In genomic region chr9:21465859-21466518, GRCh38 we compare ENCODE assay signal across 8 cellular contexts. TPM values are rescaled to one million over a fixed set of nuclear protein-coding genes. Genes with fewer than 3 reads are reported as not detected.
DNase-seq lines count a peak whose midpoint lies in the region; ATAC-seq and TF ChIP-seq lines count a peak whose summit lies in the region.

No MANE protein-coding gene starts in this region.

- peak; percentile 75 for TF ChIP-seq CTCF in choroid plexus epithelial cell (conservative IDR thresholded peaks at IDR 0.05; ENCODE audit: low read depth, low read length)

- H3K9ac ChIP-seq in GM23248, result no peak overlapping the region

- peaks cover 88% of the 10 kb centered on the region for H3F3A ChIP-seq in GM23248 (ENCODE audit: insufficient read depth)

- 0 out of 2 replicates have a peak, but pooled peaks cover 6% of the 10 kb centered on the region for H3K79me2 ChIP-seq in GM23248 (ENCODE audit: insufficient read depth)

- DNase-seq in activated T-cell treated with anti-CD3 and anti-CD28 coated beads, Interleukin-2, amount 50 U/mL, for 24 hours, result peak; percentile 34
- DNase-seq in activated T-cell treated with anti-CD3 and anti-CD28 coated beads, Interleukin-2, amount 50 U/mL, for 1 hour, result no peak
- DNase-seq in GM23248, result peak; percentile 68
- DNase-seq in NCI-H526 (lab: John Stamatoyannopoulos, UW), result peak; percentile 48 to 64
- peak; percentile 87 for DNase-seq in choroid plexus epithelial cell (ENCODE audit: low read depth)
- peak; percentile 48 for DNase-seq in midbrain (lab: John Stamatoyannopoulos, UW)
- DNase-seq in activated naive CD4-positive, alpha-beta T cell (lab: John Stamatoyannopoulos, UW), result no peak

- H3K4me3 Mint-ChIP-seq in activated T-cell treated with anti-CD3 and anti-CD28 coated beads, Interleukin-2, amount 50 U/mL, for 24 hours, result no peak overlapping the region

- no peaks in the 10 kb centered on the region for H4K20me1 ChIP-seq in GM23248 (ENCODE audit: insufficient read depth)

- H3K27ac Mint-ChIP-seq in activated T-cell treated with anti-CD3 and anti-CD28 coated beads, Interleukin-2, amount 50 U/mL, for 24 hours, result no peak overlapping the region

- H3K4me1 ChIP-seq in GM23248 (ENCODE audit: insufficient read depth), result 0 out of 2 replicates have a peak, but pooled peaks cover 6% of the 10 kb centered on the region

- H3K4me1 Mint-ChIP-seq in activated T-cell treated with anti-CD3 and anti-CD28 coated beads, Interleukin-2, amount 50 U/mL, for 24 hours (ENCODE audit: low read depth), result peaks cover 1% of the 10 kb centered on the region

- ATAC-seq in HG03469 (IDR thresholded peaks at IDR 0.05; ENCODE audit: unreplicated experiment), result no peak

- no peaks in the 10 kb centered on the region for H3K36me3 Mint-ChIP-seq in activated T-cell treated with anti-CD3 and anti-CD28 coated beads, Interleukin-2, amount 50 U/mL, for 24 hours (ENCODE audit: low read depth)

- no peaks in the 10 kb centered on the region for H3K9me3 ChIP-seq in GM23248 (ENCODE audit: low read depth)

- H2AFZ ChIP-seq in GM23248, result no peak overlapping the region

- no peak overlapping the region for H3K4me2 ChIP-seq in GM23248 (ENCODE audit: unreplicated experiment)

- in situ Hi-C loops in GM23248 (cut with MboI), result loop anchor here (10.0 kb wide), 2 partner anchors 229 to 329 kb away; no protein-coding TSS in a partner anchor

- H3K9me2 ChIP-seq in GM23248 (ENCODE audit: insufficient read depth), result no peaks in the 10 kb centered on the region

- peak overlapping the region; percentile 6; the same call in 1 of the 2 replicates for H3K27ac ChIP-seq in GM23248

- H3K4me3 ChIP-seq in GM23248 (no peak overlapping the region), choroid plexus epithelial cell (ENCODE audit: low read depth, low read length) (no peak overlapping the region)

- H3K27me3 Mint-ChIP-seq in activated T-cell treated with anti-CD3 and anti-CD28 coated beads, Interleukin-2, amount 50 U/mL, for 24 hours, result no peaks in the 10 kb centered on the region

- H3K27me3 ChIP-seq in GM23248 (replicated peaks; ENCODE audit: insufficient read depth), result no peaks in the 10 kb centered on the region

- H3K9me3 Mint-ChIP-seq in activated T-cell treated with anti-CD3 and anti-CD28 coated beads, Interleukin-2, amount 50 U/mL, for 24 hours, result peaks cover 2% of the 10 kb centered on the region

- H3K36me3 ChIP-seq in GM23248 (ENCODE audit: low read depth), result peaks cover 73% of the 10 kb centered on the region

RNA-seq across cellular contexts. Expression of gene IFNE, which starts 16.1 kb away (rescaled TPM):
- 1.8 TPM in 2 replicates for total RNA-seq in GM23248 (2014; rRNA removed; shearing (Covaris generic))
- 0.80 and 1.3 TPM in 2 replicates for polyA plus RNA-seq in GM23248 (2016; fragmentation: Nextera tagmentation; extraction: Ambion mirVana)

RNA-seq across cellular contexts. Expression of gene IFNA1, which starts 25.8 kb away (rescaled TPM):
- total RNA-seq in GM23248 (2014; rRNA removed; shearing (Covaris generic)), result not detected in 2 replicates
- polyA plus RNA-seq in GM23248 (2016; fragmentation: Nextera tagmentation; extraction: Ambion mirVana), result 1.1 and 1.6 TPM in 2 replicates

RNA-seq across cellular contexts. Expression of gene IFNA8, which starts 57.1 kb away (rescaled TPM):
- total RNA-seq in GM23248 (2014; rRNA removed; shearing (Covaris generic)), result not detected in 2 replicates
- polyA plus RNA-seq in GM23248 (2016; fragmentation: Nextera tagmentation; extraction: Ambion mirVana), result not detected in 2 replicates

Comparison
In these comparisons a context has a peak if more than half of its experiments do, and no peak if none do; other contexts are left out.
1. DNase-seq: peak in activated T-cell treated with anti-CD3 and anti-CD28 coated beads, Interleukin-2, amount 50 U/mL, for 24 hours (single experiment), GM23248 (single experiment), NCI-H526 (2 of 2), choroid plexus epithelial cell (single experiment) and midbrain (single experiment); none in activated T-cell treated with anti-CD3 and anti-CD28 coated beads, Interleukin-2, amount 50 U/mL, for 1 hour (single experiment) and activated naive CD4-positive, alpha-beta T cell (0 of 4).